Comparison of ENCODE assay signal across 2 cellular contexts in the genomic region with DNA sequence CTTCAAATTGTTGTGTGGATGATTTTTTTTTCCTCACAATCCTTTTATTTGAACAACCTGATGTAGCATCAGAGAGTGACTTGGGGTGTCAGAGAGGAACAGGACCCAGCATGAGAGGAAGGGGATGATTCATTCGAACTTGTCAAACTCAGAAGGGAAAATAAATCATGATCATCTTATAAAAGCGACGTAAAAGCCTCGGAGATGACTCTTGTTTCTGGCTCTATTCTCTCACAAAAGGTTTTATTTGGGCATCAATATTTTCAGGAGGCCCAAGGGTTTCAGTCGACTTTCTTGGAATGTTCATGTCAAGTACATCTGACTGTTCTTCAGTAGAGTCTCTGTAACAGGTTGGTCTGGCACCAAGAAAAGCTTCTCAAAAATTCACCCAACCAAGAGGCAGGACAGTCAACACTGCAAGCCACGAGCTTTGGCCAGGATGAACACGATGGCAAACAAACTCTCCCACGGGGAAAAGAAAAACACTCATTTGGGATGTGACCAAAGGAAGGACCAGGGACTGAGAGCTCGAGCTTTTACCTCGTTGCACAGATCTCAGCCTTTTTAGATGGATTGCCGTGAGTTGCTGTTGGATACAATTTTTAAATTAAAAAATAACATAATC.
TF ChIP-seq lines count a peak whose summit lies in the region.

No MANE protein-coding gene starts in this region.

TF ChIP-seq in liver, 16 proteins besides CTCF, POLR2A, EP300 and RAD21:
- TF ChIP-seq, protein P1, sequence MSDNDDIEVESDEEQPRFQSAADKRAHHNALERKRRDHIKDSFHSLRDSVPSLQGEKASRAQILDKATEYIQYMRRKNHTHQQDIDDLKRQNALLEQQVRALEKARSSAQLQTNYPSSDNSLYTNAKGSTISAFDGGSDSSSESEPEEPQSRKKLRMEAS (IDR thresholded peaks at IDR 0.05), result no peak
- no peak for TF ChIP-seq ATF3 (IDR thresholded peaks at IDR 0.05)
- TF ChIP-seq JUND (IDR thresholded peaks at IDR 0.05), result no peak
- no peak for TF ChIP-seq NR2F2 (IDR thresholded peaks at IDR 0.05)
- no peak for TF ChIP-seq GABPA (IDR thresholded peaks at IDR 0.05 in 1 of 2, conservative IDR thresholded peaks at IDR 0.05 in 1 of 2)
- no peak for TF ChIP-seq FOXA1 (IDR thresholded peaks at IDR 0.05)
- TF ChIP-seq HNF4A (conservative IDR thresholded peaks at IDR 0.05), result no peak
- no peak for TF ChIP-seq YY1 (IDR thresholded peaks at IDR 0.05)
- TF ChIP-seq TAF1 (conservative IDR thresholded peaks at IDR 0.05), result no peak
- no peak for TF ChIP-seq FOXA2 (IDR thresholded peaks at IDR 0.05)
- TF ChIP-seq REST (IDR thresholded peaks at IDR 0.05), result no peak
- TF ChIP-seq EGR1 (IDR thresholded peaks at IDR 0.05; ENCODE audit: low read depth in 2 of 2), result no peak
- no peak for TF ChIP-seq RXRA (IDR thresholded peaks at IDR 0.05)
- no peak for TF ChIP-seq HNF4G (IDR thresholded peaks at IDR 0.05)
- TF ChIP-seq SP1 (IDR thresholded peaks at IDR 0.05), result no peak

TF ChIP-seq in HepG2, 621 proteins besides CTCF, POLR2A, EP300 and RAD21:
- TF ChIP-seq PAWR (CRISPR knock-in tag; IDR thresholded peaks at IDR 0.05; ENCODE audit: borderline replicate concordance) (no peak), ZFP90 (CRISPR knock-in tag; IDR thresholded peaks at IDR 0.05; ENCODE audit: borderline replicate concordance) (no peak), CENPBD1 (CRISPR knock-in tag; IDR thresholded peaks at IDR 0.05; ENCODE audit: borderline replicate concordance, low read depth) (no peak), SALL1 (CRISPR knock-in tag; IDR thresholded peaks at IDR 0.05) (no peak), KLF16 (CRISPR knock-in tag; IDR thresholded peaks at IDR 0.05) (no peak), ZNF451 (CRISPR knock-in tag; IDR thresholded peaks at IDR 0.05) (no peak), ZNF646 (CRISPR knock-in tag; IDR thresholded peaks at IDR 0.05) (no peak), SRSF4 (IDR thresholded peaks at IDR 0.05; ENCODE audit: low read depth, low read length, poor library complexity, severe bottlenecking) (no peak), ATF5 (CRISPR knock-in tag; IDR thresholded peaks at IDR 0.05; ENCODE audit: low read depth) (no peak), ZNF879 (CRISPR knock-in tag; IDR thresholded peaks at IDR 0.05) (no peak), SP1 (IDR thresholded peaks at IDR 0.05) (no peak), SP1 (CRISPR knock-in tag; IDR thresholded peaks at IDR 0.05) (no peak), ZNF577 (CRISPR knock-in tag; IDR thresholded peaks at IDR 0.05; ENCODE audit: borderline replicate concordance, low read depth) (no peak)
- TF ChIP-seq, protein P2, sequence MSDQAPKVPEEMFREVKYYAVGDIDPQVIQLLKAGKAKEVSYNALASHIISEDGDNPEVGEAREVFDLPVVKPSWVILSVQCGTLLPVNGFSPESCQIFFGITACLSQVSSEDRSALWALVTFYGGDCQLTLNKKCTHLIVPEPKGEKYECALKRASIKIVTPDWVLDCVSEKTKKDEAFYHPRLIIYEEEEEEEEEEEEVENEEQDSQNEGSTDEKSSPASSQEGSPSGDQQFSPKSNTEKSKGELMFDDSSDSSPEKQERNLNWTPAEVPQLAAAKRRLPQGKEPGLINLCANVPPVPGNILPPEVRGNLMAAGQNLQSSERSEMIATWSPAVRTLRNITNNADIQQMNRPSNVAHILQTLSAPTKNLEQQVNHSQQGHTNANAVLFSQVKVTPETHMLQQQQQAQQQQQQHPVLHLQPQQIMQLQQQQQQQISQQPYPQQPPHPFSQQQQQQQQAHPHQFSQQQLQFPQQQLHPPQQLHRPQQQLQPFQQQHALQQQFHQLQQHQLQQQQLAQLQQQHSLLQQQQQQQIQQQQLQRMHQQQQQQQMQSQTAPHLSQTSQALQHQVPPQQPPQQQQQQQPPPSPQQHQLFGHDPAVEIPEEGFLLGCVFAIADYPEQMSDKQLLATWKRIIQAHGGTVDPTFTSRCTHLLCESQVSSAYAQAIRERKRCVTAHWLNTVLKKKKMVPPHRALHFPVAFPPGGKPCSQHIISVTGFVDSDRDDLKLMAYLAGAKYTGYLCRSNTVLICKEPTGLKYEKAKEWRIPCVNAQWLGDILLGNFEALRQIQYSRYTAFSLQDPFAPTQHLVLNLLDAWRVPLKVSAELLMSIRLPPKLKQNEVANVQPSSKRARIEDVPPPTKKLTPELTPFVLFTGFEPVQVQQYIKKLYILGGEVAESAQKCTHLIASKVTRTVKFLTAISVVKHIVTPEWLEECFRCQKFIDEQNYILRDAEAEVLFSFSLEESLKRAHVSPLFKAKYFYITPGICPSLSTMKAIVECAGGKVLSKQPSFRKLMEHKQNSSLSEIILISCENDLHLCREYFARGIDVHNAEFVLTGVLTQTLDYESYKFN (CRISPR knock-in tag; conservative IDR thresholded peaks at IDR 0.05), result no peak
- TF ChIP-seq, protein P3, sequence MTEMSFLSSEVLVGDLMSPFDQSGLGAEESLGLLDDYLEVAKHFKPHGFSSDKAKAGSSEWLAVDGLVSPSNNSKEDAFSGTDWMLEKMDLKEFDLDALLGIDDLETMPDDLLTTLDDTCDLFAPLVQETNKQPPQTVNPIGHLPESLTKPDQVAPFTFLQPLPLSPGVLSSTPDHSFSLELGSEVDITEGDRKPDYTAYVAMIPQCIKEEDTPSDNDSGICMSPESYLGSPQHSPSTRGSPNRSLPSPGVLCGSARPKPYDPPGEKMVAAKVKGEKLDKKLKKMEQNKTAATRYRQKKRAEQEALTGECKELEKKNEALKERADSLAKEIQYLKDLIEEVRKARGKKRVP (CRISPR knock-in tag; IDR thresholded peaks at IDR 0.05), result no peak
- TF ChIP-seq, protein P4, sequence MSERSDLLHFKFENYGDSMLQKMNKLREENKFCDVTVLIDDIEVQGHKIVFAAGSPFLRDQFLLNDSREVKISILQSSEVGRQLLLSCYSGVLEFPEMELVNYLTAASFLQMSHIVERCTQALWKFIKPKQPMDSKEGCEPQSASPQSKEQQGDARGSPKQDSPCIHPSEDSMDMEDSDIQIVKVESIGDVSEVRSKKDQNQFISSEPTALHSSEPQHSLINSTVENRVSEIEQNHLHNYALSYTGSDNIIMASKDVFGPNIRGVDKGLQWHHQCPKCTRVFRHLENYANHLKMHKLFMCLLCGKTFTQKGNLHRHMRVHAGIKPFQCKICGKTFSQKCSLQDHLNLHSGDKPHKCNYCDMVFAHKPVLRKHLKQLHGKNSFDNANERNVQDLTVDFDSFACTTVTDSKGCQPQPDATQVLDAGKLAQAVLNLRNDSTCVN (CRISPR knock-in tag; IDR thresholded peaks at IDR 0.05; ENCODE audit: borderline replicate concordance), result no peak
- TF ChIP-seq, protein P5, sequence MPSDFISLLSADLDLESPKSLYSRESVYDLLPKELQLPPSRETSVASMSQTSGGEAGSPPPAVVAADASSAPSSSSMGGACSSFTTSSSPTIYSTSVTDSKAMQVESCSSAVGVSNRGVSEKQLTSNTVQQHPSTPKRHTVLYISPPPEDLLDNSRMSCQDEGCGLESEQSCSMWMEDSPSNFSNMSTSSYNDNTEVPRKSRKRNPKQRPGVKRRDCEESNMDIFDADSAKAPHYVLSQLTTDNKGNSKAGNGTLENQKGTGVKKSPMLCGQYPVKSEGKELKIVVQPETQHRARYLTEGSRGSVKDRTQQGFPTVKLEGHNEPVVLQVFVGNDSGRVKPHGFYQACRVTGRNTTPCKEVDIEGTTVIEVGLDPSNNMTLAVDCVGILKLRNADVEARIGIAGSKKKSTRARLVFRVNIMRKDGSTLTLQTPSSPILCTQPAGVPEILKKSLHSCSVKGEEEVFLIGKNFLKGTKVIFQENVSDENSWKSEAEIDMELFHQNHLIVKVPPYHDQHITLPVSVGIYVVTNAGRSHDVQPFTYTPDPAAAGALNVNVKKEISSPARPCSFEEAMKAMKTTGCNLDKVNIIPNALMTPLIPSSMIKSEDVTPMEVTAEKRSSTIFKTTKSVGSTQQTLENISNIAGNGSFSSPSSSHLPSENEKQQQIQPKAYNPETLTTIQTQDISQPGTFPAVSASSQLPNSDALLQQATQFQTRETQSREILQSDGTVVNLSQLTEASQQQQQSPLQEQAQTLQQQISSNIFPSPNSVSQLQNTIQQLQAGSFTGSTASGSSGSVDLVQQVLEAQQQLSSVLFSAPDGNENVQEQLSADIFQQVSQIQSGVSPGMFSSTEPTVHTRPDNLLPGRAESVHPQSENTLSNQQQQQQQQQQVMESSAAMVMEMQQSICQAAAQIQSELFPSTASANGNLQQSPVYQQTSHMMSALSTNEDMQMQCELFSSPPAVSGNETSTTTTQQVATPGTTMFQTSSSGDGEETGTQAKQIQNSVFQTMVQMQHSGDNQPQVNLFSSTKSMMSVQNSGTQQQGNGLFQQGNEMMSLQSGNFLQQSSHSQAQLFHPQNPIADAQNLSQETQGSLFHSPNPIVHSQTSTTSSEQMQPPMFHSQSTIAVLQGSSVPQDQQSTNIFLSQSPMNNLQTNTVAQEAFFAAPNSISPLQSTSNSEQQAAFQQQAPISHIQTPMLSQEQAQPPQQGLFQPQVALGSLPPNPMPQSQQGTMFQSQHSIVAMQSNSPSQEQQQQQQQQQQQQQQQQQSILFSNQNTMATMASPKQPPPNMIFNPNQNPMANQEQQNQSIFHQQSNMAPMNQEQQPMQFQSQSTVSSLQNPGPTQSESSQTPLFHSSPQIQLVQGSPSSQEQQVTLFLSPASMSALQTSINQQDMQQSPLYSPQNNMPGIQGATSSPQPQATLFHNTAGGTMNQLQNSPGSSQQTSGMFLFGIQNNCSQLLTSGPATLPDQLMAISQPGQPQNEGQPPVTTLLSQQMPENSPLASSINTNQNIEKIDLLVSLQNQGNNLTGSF (CRISPR knock-in tag; IDR thresholded peaks at IDR 0.05), result no peak
- TF ChIP-seq, protein P6, sequence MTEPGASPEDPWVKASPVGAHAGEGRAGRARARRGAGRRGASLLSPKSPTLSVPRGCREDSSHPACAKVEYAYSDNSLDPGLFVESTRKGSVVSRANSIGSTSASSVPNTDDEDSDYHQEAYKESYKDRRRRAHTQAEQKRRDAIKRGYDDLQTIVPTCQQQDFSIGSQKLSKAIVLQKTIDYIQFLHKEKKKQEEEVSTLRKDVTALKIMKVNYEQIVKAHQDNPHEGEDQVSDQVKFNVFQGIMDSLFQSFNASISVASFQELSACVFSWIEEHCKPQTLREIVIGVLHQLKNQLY (CRISPR knock-in tag; IDR thresholded peaks at IDR 0.05), result no peak
